ENCODE assay signal across 2 cellular contexts in the genomic region with DNA sequence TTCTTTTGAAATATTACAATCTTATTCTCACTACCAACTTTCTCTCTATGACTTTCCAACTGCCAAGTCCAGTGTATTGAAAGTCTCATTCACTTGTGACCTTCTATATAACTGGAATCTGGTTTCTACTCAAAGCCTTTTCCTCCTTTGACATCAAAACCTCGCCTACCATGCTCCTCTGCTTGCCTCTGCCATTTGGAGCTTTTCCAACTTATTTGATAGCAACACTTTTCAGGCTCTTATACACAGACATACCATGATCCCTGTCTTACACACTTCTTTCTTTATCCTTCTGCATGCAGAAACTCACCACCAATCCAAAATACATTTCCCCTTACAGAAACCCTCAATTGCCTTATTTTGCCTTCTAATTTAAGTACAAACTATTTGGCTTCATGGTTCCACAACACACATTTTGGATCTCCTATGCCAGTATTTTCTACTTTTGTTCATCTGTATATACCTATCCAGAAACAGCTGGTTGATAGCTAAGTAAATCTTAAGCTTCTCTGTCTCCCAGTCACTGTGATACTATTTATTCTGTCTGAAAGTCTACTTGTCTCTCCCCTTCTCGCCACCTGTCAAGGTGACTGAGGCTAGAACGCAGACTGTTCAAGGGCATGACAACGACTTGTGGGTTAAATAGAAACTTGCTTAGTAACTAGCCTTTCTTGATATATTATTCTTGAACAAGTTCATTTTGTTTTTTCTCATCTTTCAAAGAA.
TF ChIP-seq lines count a peak whose summit lies in the region.

No MANE protein-coding gene starts in this region.

TF ChIP-seq in K562, 482 proteins besides CTCF, POLR2A, EP300 and RAD21:
- TF ChIP-seq FOXM1 (IDR thresholded peaks at IDR 0.05; ENCODE audit: low read depth) (no peak), FOXM1 (CRISPR knock-in tag; IDR thresholded peaks at IDR 0.05; ENCODE audit: low read depth) (no peak), MAFG (tag; conservative IDR thresholded peaks at IDR 0.05) (no peak), ZNF217 (CRISPR knock-in tag; IDR thresholded peaks at IDR 0.05) (no peak), KDM2B (CRISPR knock-in tag; IDR thresholded peaks at IDR 0.05) (no peak), TAF15 (IDR thresholded peaks at IDR 0.05; ENCODE audit: low read depth, low read length) (no peak), BCL6 (CRISPR knock-in tag; IDR thresholded peaks at IDR 0.05) (no peak), ZNF143 (CRISPR knock-in tag; IDR thresholded peaks at IDR 0.05) (no peak), ZNF239 (CRISPR knock-in tag; IDR thresholded peaks at IDR 0.05) (no peak)
- TF ChIP-seq, protein P1, sequence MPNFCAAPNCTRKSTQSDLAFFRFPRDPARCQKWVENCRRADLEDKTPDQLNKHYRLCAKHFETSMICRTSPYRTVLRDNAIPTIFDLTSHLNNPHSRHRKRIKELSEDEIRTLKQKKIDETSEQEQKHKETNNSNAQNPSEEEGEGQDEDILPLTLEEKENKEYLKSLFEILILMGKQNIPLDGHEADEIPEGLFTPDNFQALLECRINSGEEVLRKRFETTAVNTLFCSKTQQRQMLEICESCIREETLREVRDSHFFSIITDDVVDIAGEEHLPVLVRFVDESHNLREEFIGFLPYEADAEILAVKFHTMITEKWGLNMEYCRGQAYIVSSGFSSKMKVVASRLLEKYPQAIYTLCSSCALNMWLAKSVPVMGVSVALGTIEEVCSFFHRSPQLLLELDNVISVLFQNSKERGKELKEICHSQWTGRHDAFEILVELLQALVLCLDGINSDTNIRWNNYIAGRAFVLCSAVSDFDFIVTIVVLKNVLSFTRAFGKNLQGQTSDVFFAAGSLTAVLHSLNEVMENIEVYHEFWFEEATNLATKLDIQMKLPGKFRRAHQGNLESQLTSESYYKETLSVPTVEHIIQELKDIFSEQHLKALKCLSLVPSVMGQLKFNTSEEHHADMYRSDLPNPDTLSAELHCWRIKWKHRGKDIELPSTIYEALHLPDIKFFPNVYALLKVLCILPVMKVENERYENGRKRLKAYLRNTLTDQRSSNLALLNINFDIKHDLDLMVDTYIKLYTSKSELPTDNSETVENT (CRISPR knock-in tag; IDR thresholded peaks at IDR 0.05) = no peak
- TF ChIP-seq, protein P2, sequence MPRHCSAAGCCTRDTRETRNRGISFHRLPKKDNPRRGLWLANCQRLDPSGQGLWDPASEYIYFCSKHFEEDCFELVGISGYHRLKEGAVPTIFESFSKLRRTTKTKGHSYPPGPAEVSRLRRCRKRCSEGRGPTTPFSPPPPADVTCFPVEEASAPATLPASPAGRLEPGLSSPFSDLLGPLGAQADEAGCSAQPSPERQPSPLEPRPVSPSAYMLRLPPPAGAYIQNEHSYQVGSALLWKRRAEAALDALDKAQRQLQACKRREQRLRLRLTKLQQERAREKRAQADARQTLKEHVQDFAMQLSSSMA (CRISPR knock-in tag; IDR thresholded peaks at IDR 0.05) = no peak

TF ChIP-seq in GM23338, 12 proteins besides CTCF, POLR2A, EP300 and RAD21:
- TF ChIP-seq EZH2 (IDR thresholded peaks at IDR 0.05; ENCODE audit: low read depth, unreplicated experiment) = no peak
- TF ChIP-seq ZNF331 (CRISPR knock-in tag; IDR thresholded peaks at IDR 0.05; ENCODE audit: low read depth) = no peak
- no peak for TF ChIP-seq CREB1 (CRISPR knock-in tag; IDR thresholded peaks at IDR 0.05; ENCODE audit: low read depth)
- TF ChIP-seq EZH2phosphoT487 (IDR thresholded peaks at IDR 0.05; ENCODE audit: unreplicated experiment) = no peak
- no peak for TF ChIP-seq ETS1 (IDR thresholded peaks at IDR 0.05)
- no peak for TF ChIP-seq NANOG (IDR thresholded peaks at IDR 0.05; ENCODE audit: borderline replicate concordance)
- no peak for TF ChIP-seq JUNB (IDR thresholded peaks at IDR 0.05; ENCODE audit: unreplicated experiment)
- TF ChIP-seq STAT1 (IDR thresholded peaks at IDR 0.05; ENCODE audit: unreplicated experiment) = no peak
- no peak for TF ChIP-seq POLR2AphosphoS5 (IDR thresholded peaks at IDR 0.05; ENCODE audit: low read depth)
- TF ChIP-seq, protein P3, sequence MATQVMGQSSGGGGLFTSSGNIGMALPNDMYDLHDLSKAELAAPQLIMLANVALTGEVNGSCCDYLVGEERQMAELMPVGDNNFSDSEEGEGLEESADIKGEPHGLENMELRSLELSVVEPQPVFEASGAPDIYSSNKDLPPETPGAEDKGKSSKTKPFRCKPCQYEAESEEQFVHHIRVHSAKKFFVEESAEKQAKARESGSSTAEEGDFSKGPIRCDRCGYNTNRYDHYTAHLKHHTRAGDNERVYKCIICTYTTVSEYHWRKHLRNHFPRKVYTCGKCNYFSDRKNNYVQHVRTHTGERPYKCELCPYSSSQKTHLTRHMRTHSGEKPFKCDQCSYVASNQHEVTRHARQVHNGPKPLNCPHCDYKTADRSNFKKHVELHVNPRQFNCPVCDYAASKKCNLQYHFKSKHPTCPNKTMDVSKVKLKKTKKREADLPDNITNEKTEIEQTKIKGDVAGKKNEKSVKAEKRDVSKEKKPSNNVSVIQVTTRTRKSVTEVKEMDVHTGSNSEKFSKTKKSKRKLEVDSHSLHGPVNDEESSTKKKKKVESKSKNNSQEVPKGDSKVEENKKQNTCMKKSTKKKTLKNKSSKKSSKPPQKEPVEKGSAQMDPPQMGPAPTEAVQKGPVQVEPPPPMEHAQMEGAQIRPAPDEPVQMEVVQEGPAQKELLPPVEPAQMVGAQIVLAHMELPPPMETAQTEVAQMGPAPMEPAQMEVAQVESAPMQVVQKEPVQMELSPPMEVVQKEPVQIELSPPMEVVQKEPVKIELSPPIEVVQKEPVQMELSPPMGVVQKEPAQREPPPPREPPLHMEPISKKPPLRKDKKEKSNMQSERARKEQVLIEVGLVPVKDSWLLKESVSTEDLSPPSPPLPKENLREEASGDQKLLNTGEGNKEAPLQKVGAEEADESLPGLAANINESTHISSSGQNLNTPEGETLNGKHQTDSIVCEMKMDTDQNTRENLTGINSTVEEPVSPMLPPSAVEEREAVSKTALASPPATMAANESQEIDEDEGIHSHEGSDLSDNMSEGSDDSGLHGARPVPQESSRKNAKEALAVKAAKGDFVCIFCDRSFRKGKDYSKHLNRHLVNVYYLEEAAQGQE (IDR thresholded peaks at IDR 0.05; ENCODE audit: unreplicated experiment) = no peak
- TF ChIP-seq ZNF114 (CRISPR knock-in tag; IDR thresholded peaks at IDR 0.05) = no peak
- TF ChIP-seq ZNF462 (CRISPR knock-in tag; IDR thresholded peaks at IDR 0.05) = no peak
